ENCODE assay signal across 20 cellular contexts in the genomic region with DNA sequence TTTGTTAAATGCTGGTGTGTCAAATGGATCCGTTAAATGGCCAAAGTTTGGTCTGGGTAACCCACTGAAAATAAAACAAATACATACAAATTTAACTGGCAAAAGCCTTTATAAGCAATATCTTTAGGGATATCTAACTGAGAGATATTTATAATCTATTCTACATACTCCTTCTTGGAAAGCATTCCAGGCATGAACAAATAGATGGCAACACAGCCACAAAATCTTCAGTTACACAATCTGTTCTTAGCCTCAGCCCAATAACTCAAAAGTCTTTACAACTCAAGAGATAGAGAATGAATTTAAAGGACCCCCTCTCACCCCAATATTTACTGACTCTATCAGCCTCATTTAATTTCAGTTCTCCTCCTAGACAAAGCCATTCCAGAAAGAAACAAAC.
"Had no signal": no experiment of that assay in that cellular context is flagged by ENCODE, and none has a peak within 500 bp of the region (broad histone marks: within the 10 kb centered on the region; RNA-seq: fewer than 3 reads in every experiment).

No MANE protein-coding gene starts in this region.

- H3K27ac ChIP-seq: coronary artery, lower lobe of right lung, skin epidermis, tibial artery had no signal

- H3K4me3 ChIP-seq: coronary artery, lower lobe of right lung, skin epidermis, tibial artery had no signal

- H3K9me3 ChIP-seq: lower lobe of right lung, tibial artery had no signal

- H3K9me3 Mint-ChIP-seq: activated CD4-positive, alpha-beta memory T cell treated with anti-CD3 and anti-CD28 coated beads for 36 hours; activated naive CD8-positive, alpha-beta T cell treated with anti-CD3 and anti-CD28 coated beads, Interleukin-2, amount 10 ng/mL, durations not matched to agents 7 days and 5 days; activated T-helper 17 cell treated with anti-CD3 and anti-CD28 coated beads, Interleukin-2, amount 50 U/mL, for 72 hours; central memory CD8-positive, alpha-beta T cell; mesothelial cell of epicardium; T-helper 2 cell treated with Interferon-gamma antibody and Interleukin-4, amounts not matched to agents 5 μg/mL and 100 μg/mL, for 36 hours had no signal

- H3K27me3 Mint-ChIP-seq: activated CD4-positive, alpha-beta memory T cell treated with anti-CD3 and anti-CD28 coated beads for 36 hours; activated CD8-positive, alpha-beta memory T cell treated with anti-CD3 and anti-CD28 coated beads, Interleukin-2, amount 10 ng/mL, durations not matched to agents 7 days and 5 days; activated naive CD8-positive, alpha-beta T cell treated with anti-CD3 and anti-CD28 coated beads, Interleukin-2, amount 10 ng/mL, durations not matched to agents 7 days and 5 days; activated T-helper 17 cell treated with anti-CD3 and anti-CD28 coated beads, Interleukin-2, amount 50 U/mL, for 72 hours; central memory CD8-positive, alpha-beta T cell had no signal

- H3K27me3 ChIP-seq: tibial artery had no signal

- ATAC-seq: activated CD8-positive, alpha-beta memory T cell treated with anti-CD3 and anti-CD28 coated beads, Interleukin-2, amount 10 ng/mL, durations not matched to agents 7 days and 5 days; activated T-helper 17 cell treated with anti-CD3 and anti-CD28 coated beads, Interleukin-2, amount 50 U/mL, for 72 hours; lower lobe of right lung; stimulated activated naive CD8-positive, alpha-beta T cell treated with anti-CD3 and anti-CD28 coated beads, Interleukin-15, Interleukin-2, amounts not matched to agents 100 U/mL and 50 U/mL, for 24 hours had no signal

- H3K4me1 ChIP-seq: lower lobe of right lung, tibial artery had no signal

- DNase-seq: activated CD4-positive, alpha-beta memory T cell treated with anti-CD3 and anti-CD28 coated beads for 36 hours; activated CD4-positive, alpha-beta T cell treated with anti-CD3 and anti-CD28 coated beads for 4 hours; activated CD8-positive, alpha-beta memory T cell treated with anti-CD3 and anti-CD28 coated beads, Interleukin-2, amount 10 ng/mL, durations not matched to agents 7 days and 5 days; activated naive CD4-positive, alpha-beta T cell treated with Interleukin-2 at 50 U/mL for 16 hours; activated naive CD8-positive, alpha-beta T cell treated with anti-CD3 and anti-CD28 coated beads, Interleukin-2, amount 10 ng/mL, durations not matched to agents 7 days and 5 days; anterior cingulate cortex; foreskin fibroblast; hypothalamus; lower lobe of right lung; occipital lobe; posterior cingulate gyrus; stimulated activated naive CD8-positive, alpha-beta T cell treated with anti-CD3 and anti-CD28 coated beads, Interleukin-15, Interleukin-2, amounts not matched to agents 100 U/mL and 50 U/mL, for 24 hours; substantia nigra; tibial artery had no signal

- H3K27ac Mint-ChIP-seq: activated CD4-positive, alpha-beta memory T cell treated with anti-CD3 and anti-CD28 coated beads for 36 hours; activated CD8-positive, alpha-beta memory T cell treated with anti-CD3 and anti-CD28 coated beads, Interleukin-2, amount 10 ng/mL, durations not matched to agents 7 days and 5 days; activated naive CD8-positive, alpha-beta T cell treated with anti-CD3 and anti-CD28 coated beads, Interleukin-2, amount 10 ng/mL, durations not matched to agents 7 days and 5 days; activated T-helper 17 cell treated with anti-CD3 and anti-CD28 coated beads, Interleukin-2, amount 50 U/mL, for 72 hours; mesothelial cell of epicardium; T-helper 2 cell treated with Interferon-gamma antibody and Interleukin-4, amounts not matched to agents 5 μg/mL and 100 μg/mL, for 36 hours had no signal

- H3K4me1 Mint-ChIP-seq: activated CD8-positive, alpha-beta memory T cell treated with anti-CD3 and anti-CD28 coated beads, Interleukin-2, amount 10 ng/mL, durations not matched to agents 7 days and 5 days; activated naive CD8-positive, alpha-beta T cell treated with anti-CD3 and anti-CD28 coated beads, Interleukin-2, amount 10 ng/mL, durations not matched to agents 7 days and 5 days; activated T-helper 17 cell treated with anti-CD3 and anti-CD28 coated beads, Interleukin-2, amount 50 U/mL, for 72 hours; central memory CD8-positive, alpha-beta T cell; mesothelial cell of epicardium had no signal

- H3K4me3 Mint-ChIP-seq: activated CD4-positive, alpha-beta memory T cell treated with anti-CD3 and anti-CD28 coated beads for 36 hours; activated CD8-positive, alpha-beta memory T cell treated with anti-CD3 and anti-CD28 coated beads, Interleukin-2, amount 10 ng/mL, durations not matched to agents 7 days and 5 days; activated naive CD8-positive, alpha-beta T cell treated with anti-CD3 and anti-CD28 coated beads, Interleukin-2, amount 10 ng/mL, durations not matched to agents 7 days and 5 days; activated T-helper 17 cell treated with anti-CD3 and anti-CD28 coated beads, Interleukin-2, amount 50 U/mL, for 72 hours; central memory CD8-positive, alpha-beta T cell; mesothelial cell of epicardium; T-helper 2 cell treated with Interferon-gamma antibody and Interleukin-4, amounts not matched to agents 5 μg/mL and 100 μg/mL, for 36 hours had no signal
